In genomic region chr1:115492880-115493279, GRCh38 we compare ENCODE assay signal across 14 cellular contexts.
A peak's percentile ranks its signal among the peaks of the same experiment; 100 is the strongest.
DNase-seq lines count a peak whose midpoint lies in the region; ATAC-seq lines count a peak whose summit lies in the region.
"Had no signal": no experiment of that assay in that cellular context is flagged by ENCODE, and none has a peak within 500 bp of the region (broad histone marks: within the 10 kb centered on the region; RNA-seq: fewer than 3 reads in every experiment).

No MANE protein-coding gene starts in this region.

- no peak for ATAC-seq in GM18520 (IDR thresholded peaks at IDR 0.05; ENCODE audit: unreplicated experiment)
- ATAC-seq in HG03571 (IDR thresholded peaks at IDR 0.05; ENCODE audit: unreplicated experiment): no peak
- no peak for ATAC-seq in GM21528 (IDR thresholded peaks at IDR 0.05; ENCODE audit: low FRiP score, unreplicated experiment)
- ATAC-seq: lower lobe of right lung, Panc1 had no signal

- DNase-seq in HK-2 (ENCODE audit: unreplicated experiment) (peak; percentile 51), adipocyte (ENCODE audit: low read depth) (peak; percentile 34), hepatic stellate cell (ENCODE audit: low spot score) (peak; percentile 23), T1000 (lab: John Stamatoyannopoulos, UW) (no peak)
- DNase-seq: activated CD4-positive, CD25-positive, alpha-beta regulatory T cell treated with anti-CD3 and anti-CD28 coated beads, Interleukin-2, amount 50 U/mL, for 72 hours; activated naive CD4-positive, alpha-beta T cell treated with anti-CD3 and anti-CD28 coated beads, Interleukin-2, amount 10 ng/mL, durations not matched to agents 7 days and 5 days; CD8-positive, alpha-beta memory T cell; lower lobe of right lung; NCI-H510A; uterus had no signal

- H3K9ac ChIP-seq in adipocyte (ENCODE audit: low read length): no peak overlapping the region

- H3K9me3 ChIP-seq in adipocyte (ENCODE audit: control insufficient read depth, low read length): no peaks in the 10 kb centered on the region
- H3K9me3 ChIP-seq: lower lobe of right lung, uterus had no signal

- H3K4me1 ChIP-seq in adipocyte (ENCODE audit: control insufficient read depth, insufficient read depth, low read length): peaks cover 5% of the 10 kb centered on the region
- H3K4me1 ChIP-seq: lower lobe of right lung, uterus had no signal

- H3K36me3 ChIP-seq in adipocyte (ENCODE audit: control insufficient read depth, insufficient read depth, low read length, severe bottlenecking): no peaks in the 10 kb centered on the region
- H3K36me3 ChIP-seq: lower lobe of right lung, uterus had no signal

- H3K4me3 ChIP-seq in adipocyte (ENCODE audit: low read length): no peak overlapping the region
- H3K4me3 ChIP-seq: lower lobe of right lung, uterus had no signal

- H3K27me3 ChIP-seq in adipocyte (replicated peaks; ENCODE audit: control insufficient read depth, insufficient read depth, low read length): no peaks in the 10 kb centered on the region
- H3K27me3 ChIP-seq: uterus had no signal
